2 cellular contexts compared by ENCODE assay signal in genomic region chr1:206575894-206576737, GRCh38.
TF ChIP-seq lines count a peak whose summit lies in the region.

No MANE protein-coding gene starts in this region.

TF ChIP-seq in liver, 16 proteins besides CTCF, POLR2A, EP300 and RAD21:
- TF ChIP-seq ZBTB33 (IDR thresholded peaks at IDR 0.05) (no peak), HNF4A (conservative IDR thresholded peaks at IDR 0.05) (no peak)

TF ChIP-seq in HepG2, 621 proteins besides CTCF, POLR2A, EP300 and RAD21:
- TF ChIP-seq FOSL2 (CRISPR knock-in tag; IDR thresholded peaks at IDR 0.05) (no peak), CCDC6 (CRISPR knock-in tag; IDR thresholded peaks at IDR 0.05) (no peak), GTF2F1 (IDR thresholded peaks at IDR 0.05; ENCODE audit: low read length) (no peak), PHF5A (CRISPR knock-in tag; IDR thresholded peaks at IDR 0.05; ENCODE audit: low read depth, unreplicated experiment) (no peak), ZSCAN22 (CRISPR knock-in tag; IDR thresholded peaks at IDR 0.05) (no peak), AFF4 (CRISPR knock-in tag; IDR thresholded peaks at IDR 0.05) (no peak), PTBP1 (IDR thresholded peaks at IDR 0.05; ENCODE audit: low read depth, low read length, poor library complexity, severe bottlenecking) (no peak), SP1 (IDR thresholded peaks at IDR 0.05) (no peak), SP1 (CRISPR knock-in tag; IDR thresholded peaks at IDR 0.05) (no peak), ETV5 (CRISPR knock-in tag; IDR thresholded peaks at IDR 0.05; ENCODE audit: borderline replicate concordance) (no peak), ZNF740 (CRISPR knock-in tag; IDR thresholded peaks at IDR 0.05) (no peak), STAG1 (CRISPR knock-in tag; IDR thresholded peaks at IDR 0.05) (no peak), ZNF768 (CRISPR knock-in tag; IDR thresholded peaks at IDR 0.05) (no peak), ZNF878 (CRISPR knock-in tag; IDR thresholded peaks at IDR 0.05) (no peak), NKX3-1 (CRISPR knock-in tag; IDR thresholded peaks at IDR 0.05) (no peak), CREB3 (CRISPR knock-in tag; IDR thresholded peaks at IDR 0.05) (no peak), ZMYM4 (CRISPR knock-in tag; IDR thresholded peaks at IDR 0.05) (no peak), TEAD3 (CRISPR knock-in tag; optimal IDR thresholded peaks at IDR 0.05; ENCODE audit: borderline replicate concordance) (no peak), ISX (CRISPR knock-in tag; conservative IDR thresholded peaks at IDR 0.05) (no peak)
- TF ChIP-seq, protein P1, sequence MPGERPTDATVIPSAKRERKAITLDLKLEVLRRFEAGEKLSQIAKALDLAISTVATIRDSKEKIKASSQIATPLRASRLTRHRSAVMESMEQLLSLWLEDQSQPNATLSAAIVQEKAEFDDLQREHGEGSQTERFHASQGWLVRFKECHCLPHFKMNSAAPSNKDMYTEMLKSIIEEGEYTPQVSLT (CRISPR knock-in tag; IDR thresholded peaks at IDR 0.05; ENCODE audit: borderline replicate concordance, low read depth) = no peak
TF ChIP-seq in HepG2: peak in this region for 0.
